ENCODE assay signal across 23 cellular contexts in genomic region chr18:4208408-4208807, GRCh38.
A peak's percentile ranks its signal among the peaks of the same experiment; 100 is the strongest.
DNase-seq lines count a peak whose midpoint lies in the region; ATAC-seq and TF ChIP-seq lines count a peak whose summit lies in the region.
"Had no signal": no experiment of that assay in that cellular context is flagged by ENCODE, and none has a peak within 500 bp of the region (broad histone marks: within the 10 kb centered on the region; RNA-seq: fewer than 3 reads in every experiment).

No MANE protein-coding gene starts in this region.

- TF ChIP-seq POLR2A in IMR-90 (IDR thresholded peaks at IDR 0.05; ENCODE audit: low read depth, low read length): no peak

- intact Hi-C loops in IMR-90 (cut with micrococcal nuclease): no loop called here

- no peak overlapping the region for H4K91ac ChIP-seq in IMR-90 (ENCODE audit: insufficient read depth, low read depth, low read length)

- no peak overlapping the region for H2AFZ ChIP-seq in IMR-90 (replicated peaks; ENCODE audit: low read length, poor library complexity)

- no peak for TF ChIP-seq CTCF in IMR-90 (conservative IDR thresholded peaks at IDR 0.05; ENCODE audit: low read depth, low read length)

- POLR2A ChIA-PET in IMR-90 (lab: Charles Lee; ENCODE audit: unreplicated experiment): no interaction called here

- H3K4ac ChIP-seq in IMR-90 (ENCODE audit: low read depth, low read length): no peak overlapping the region

- WGBS in IMR-90 (ENCODE audit: extremely low coverage in 2 of 2, insufficient read length in 1 of 2), 2 experiments: no CpG with 5 or more reads among the region's 1 CpG

- no peaks in the 10 kb centered on the region for H4K20me1 ChIP-seq in IMR-90 (ENCODE audit: insufficient read depth, low read length)
- H4K20me1 ChIP-seq: BLaER1 treated with 17β-estradiol and CSF1 and Interleukin-3, amounts not matched to agents 10 nM and 100 nM had no signal

- no peak overlapping the region for H3K4me2 ChIP-seq in IMR-90 (ENCODE audit: low read depth, low read length)
- H3K4me2 ChIP-seq: A549; BLaER1 treated with 17β-estradiol and CSF1 and Interleukin-3, amounts not matched to agents 10 nM and 100 nM had no signal

- H3K27ac ChIP-seq in IMR-90 (ENCODE audit: insufficient read depth, low read length): no peak overlapping the region
- H3K27ac ChIP-seq: A549; BLaER1 treated with 17β-estradiol and CSF1 and Interleukin-3, amounts not matched to agents 10 nM and 100 nM had no signal

- no peak overlapping the region for H3K23ac ChIP-seq in IMR-90 (ENCODE audit: low read depth, low read length)

- no peak overlapping the region for H3K18ac ChIP-seq in IMR-90 (ENCODE audit: low read depth, low read length)

- H3K4me3 ChIP-seq in IMR-90 (ENCODE audit: insufficient read depth, low read depth, low read length): no peak overlapping the region
- H3K4me3 ChIP-seq: A549; BLaER1 treated with 17β-estradiol and CSF1 and Interleukin-3, amounts not matched to agents 10 nM and 100 nM; GM12878 had no signal

- no peak overlapping the region for H3K56ac ChIP-seq in IMR-90 (ENCODE audit: extremely low read depth, insufficient read depth, low read length)

- no peak overlapping the region for H4K5ac ChIP-seq in IMR-90 (ENCODE audit: low read depth, low read length)

- H3K14ac ChIP-seq in IMR-90 (replicated peaks; ENCODE audit: low read depth, low read length): no peak overlapping the region

- H2BK20ac ChIP-seq in IMR-90 (ENCODE audit: low read depth, low read length): no peak overlapping the region

- no peak overlapping the region for H2BK15ac ChIP-seq in IMR-90 (ENCODE audit: low read depth, low read length)

- no peak overlapping the region for H2AK9ac ChIP-seq in IMR-90 (replicated peaks; ENCODE audit: low read depth, low read length, poor library complexity)

- DNase-seq in DMS 273 (lab: John Stamatoyannopoulos, UW; ENCODE audit: unreplicated experiment) (peak; percentile 52), IMR-90 (no peak), NCI-H446 treated with DMSO at 0.1 percent for 48 hours (lab: John Stamatoyannopoulos, UW) (peak; percentile 64), inferior parietal cortex (ENCODE audit: extremely low spot score) (peak; percentile 27)
- no peak for DNase-seq in activated CD8-positive, alpha-beta memory T cell treated with anti-CD3 and anti-CD28 coated beads, Interleukin-2, amount 50 U/mL, for 48 hours
- no peak for DNase-seq in effector CD4-positive, alpha-beta T cell
- DNase-seq: 8988T; ACHN; AML-193; BE2C; Calu3; CD4-positive, alpha-beta memory T cell; COR-L47; DMS79; EL; GDM1; GOT3; H7; HCEC 1CT had no signal

- CTCF ChIA-PET in IMR-90 (lab: Yijun Ruan, JAX): no interaction called here

- H3K79me1 ChIP-seq in IMR-90 (ENCODE audit: low read depth in 1 of 2, low read length in 2 of 2): no peaks in the 10 kb centered on the region

- ATAC-seq in IMR-90 (ENCODE audit: low read depth) (no peak), HG03378 (IDR thresholded peaks at IDR 0.05; ENCODE audit: unreplicated experiment) (no peak)
- ATAC-seq: A549, GM12878 had no signal

- H2BK120ac ChIP-seq in IMR-90 (ENCODE audit: low read depth, low read length): no peak overlapping the region

- H3K9ac ChIP-seq in IMR-90 (ENCODE audit: low read depth, low read length): no peak overlapping the region
- H3K9ac ChIP-seq: BLaER1 treated with 17β-estradiol and CSF1 and Interleukin-3, amounts not matched to agents 10 nM and 100 nM had no signal

- no peak overlapping the region for H2BK5ac ChIP-seq in IMR-90 (ENCODE audit: low read depth, low read length, poor library complexity, severe bottlenecking)

- H4K8ac ChIP-seq in IMR-90 (ENCODE audit: low read depth in 2 of 2, low read length in 2 of 2): no peak overlapping the region

- no peaks in the 10 kb centered on the region for H3K9me1 ChIP-seq in IMR-90 (ENCODE audit: insufficient read depth, low read length)

- no peak for TF ChIP-seq RAD21 in IMR-90 (IDR thresholded peaks at IDR 0.05; ENCODE audit: low read length)

- in situ Hi-C loops in IMR-90 (cut with MboI; ENCODE audit: low sequenced_read_pairs): no loop called here

- dilution Hi-C loops in IMR-90 (cut with HindIII; ENCODE audit: low sequenced_read_pairs, unreplicated experiment): no loop called here

- H2AK5ac ChIP-seq in IMR-90 (ENCODE audit: low read depth, low read length): no peak overlapping the region

- H3K4me1 ChIP-seq in IMR-90 (ENCODE audit: control insufficient read depth, insufficient read depth, low read length): no peaks in the 10 kb centered on the region
- H3K4me1 ChIP-seq: A549, BE2C had no signal

- peaks cover 9% of the 10 kb centered on the region for H3K9me3 ChIP-seq in IMR-90 (ENCODE audit: control insufficient read depth, insufficient read depth, low read length)
- H3K9me3 ChIP-seq: A549; BE2C; BLaER1 treated with 17β-estradiol and CSF1 and Interleukin-3, amounts not matched to agents 10 nM and 100 nM had no signal

- no peaks in the 10 kb centered on the region for H3K36me3 ChIP-seq in IMR-90 (ENCODE audit: control insufficient read depth, insufficient read depth, low read length)
- H3K36me3 ChIP-seq: BE2C; BLaER1 treated with 17β-estradiol and CSF1 and Interleukin-3, amounts not matched to agents 10 nM and 100 nM had no signal

- no peaks in the 10 kb centered on the region for H3K27me3 ChIP-seq in IMR-90 (ENCODE audit: control insufficient read depth, insufficient read depth, low read length)
- H3K27me3 ChIP-seq: BE2C; BLaER1 treated with 17β-estradiol and CSF1 and Interleukin-3, amounts not matched to agents 10 nM and 100 nM had no signal

- BruUV-seq in IMR-90 (replicated peaks; lab: Mats Ljungman, UMichigan): no TSS peak

TF ChIP-seq in IMR-90, 13 proteins besides CTCF, POLR2A, EP300 and RAD21:
- no peak for TF ChIP-seq SMC3 (IDR thresholded peaks at IDR 0.05; ENCODE audit: low read depth, low read length)
- 0 out of 2 replicates have a peak, but pooled peaks have one; percentile 43 for TF ChIP-seq CEBPB (IDR thresholded peaks at IDR 0.05; ENCODE audit: low read depth, low read length)

Comparison
In these comparisons a context has a peak if more than half of its experiments do, and no peak if none do; other contexts are left out.
1. DNase-seq: peak in DMS 273 (single experiment), NCI-H446 treated with DMSO at 0.1 percent for 48 hours (single experiment) and inferior parietal cortex (single experiment); none in IMR-90 (single experiment), activated CD8-positive, alpha-beta memory T cell treated with anti-CD3 and anti-CD28 coated beads, Interleukin-2, amount 50 U/mL, for 48 hours (single experiment) and effector CD4-positive, alpha-beta T cell (single experiment).